15 cellular contexts compared by ENCODE assay signal in genomic region chr3:10503217-10503796, GRCh38. TPM values are rescaled to one million over a fixed set of nuclear protein-coding genes. Genes with fewer than 3 reads are reported as not detected.
DNase-seq lines count a peak whose midpoint lies in the region; ATAC-seq and TF ChIP-seq lines count a peak whose summit lies in the region.
"Had no signal": no experiment of that assay in that cellular context is flagged by ENCODE, and none has a peak within 500 bp of the region (broad histone marks: within the 10 kb centered on the region; RNA-seq: fewer than 3 reads in every experiment).

No MANE protein-coding gene starts in this region.

- H3K27me3 ChIP-seq in liver (ENCODE audit: control insufficient read depth in 4 of 4, insufficient read depth in 4 of 4, low read length in 3 of 4) (no peaks in the 10 kb centered on the region), GM23248 (replicated peaks; ENCODE audit: insufficient read depth) (peaks cover 19% of the 10 kb centered on the region)
- H3K27me3 ChIP-seq: BE2C had no signal

- ATAC-seq in natural killer cell (no peak), sciatic nerve (no peak)
- ATAC-seq: A549, HCT116 had no signal

- 43% methylated on average over 15 of the region's 15 CpGs for WGBS in liver
- WGBS in GM23248 (ENCODE audit: low coverage in 1 of 2, low lambda C conversion rate in 2 of 2, missing lambda C conversion rate in 2 of 2), 2 experiments: 51% methylated on average over 15 of the region's 15 CpGs

- H3K4me1 ChIP-seq in liver (ENCODE audit: control insufficient read depth in 4 of 4, insufficient read depth in 4 of 4, low read length in 3 of 4) (peaks cover 12 to 61% (median 45%) of the 10 kb centered on the region in 4 donors), GM23248 (ENCODE audit: insufficient read depth) (no peaks in the 10 kb centered on the region)
- H3K4me1 ChIP-seq: BE2C, Caco-2 had no signal

- in situ Hi-C loops in G401 (cut with HindIII; ENCODE audit: low sequenced_read_pairs): no loop called here
- in situ Hi-C loops in GM23248 (cut with MboI): no loop called here

- H3K9me2 ChIP-seq in GM23248 (ENCODE audit: insufficient read depth): no peaks in the 10 kb centered on the region

- H3K4me3 Mint-ChIP-seq in natural killer cell: no peak overlapping the region

- no peaks in the 10 kb centered on the region for H3K79me2 ChIP-seq in GM23248 (ENCODE audit: insufficient read depth)

- no peak for TF ChIP-seq RAD21 in liver (IDR thresholded peaks at IDR 0.05)

- DNase-seq in G401 (ENCODE audit: low spot score): peak; percentile 55
- peak; percentile 28 for DNase-seq in cerebellar cortex (ENCODE audit: low spot score)
- DNase-seq in posterior vena cava (ENCODE audit: low spot score): peak; percentile 74
- DNase-seq in natural killer cell: no peak
- DNase-seq in GM23248: no peak
- no peak for DNase-seq in sciatic nerve (ENCODE audit: low spot score)
- DNase-seq: BE2C; Caco-2; CD8-positive, alpha-beta memory T cell; DND-41; GF-D8; IMR-90 had no signal

- H4K20me1 ChIP-seq in GM23248 (ENCODE audit: insufficient read depth): no peaks in the 10 kb centered on the region

- H3K4me1 Mint-ChIP-seq in natural killer cell: no peaks in the 10 kb centered on the region

- no peak for TF ChIP-seq CTCF in liver (IDR thresholded peaks at IDR 0.05; ENCODE audit: low read depth, low read length, missing input control)
- no peak for TF ChIP-seq CTCF in natural killer cell (IDR thresholded peaks at IDR 0.05)

- peaks cover 6 to 17% of the 10 kb centered on the region in 2 donors for H3K27me3 Mint-ChIP-seq in natural killer cell (ENCODE audit: low read depth in 2 of 2)

- H3K36me3 ChIP-seq in liver (ENCODE audit: control insufficient read depth in 4 of 4, insufficient read depth in 3 of 4, low read depth in 1 of 4, low read length in 3 of 4) (no peaks in the 10 kb centered on the region), GM23248 (ENCODE audit: low read depth) (no peaks in the 10 kb centered on the region)
- H3K36me3 ChIP-seq: BE2C had no signal

- H3K27ac Mint-ChIP-seq in natural killer cell: no peak overlapping the region

- H3K4me2 ChIP-seq in GM23248 (ENCODE audit: unreplicated experiment): no peak overlapping the region
- H3K4me2 ChIP-seq: A549 had no signal

- no peaks in the 10 kb centered on the region for H3F3A ChIP-seq in GM23248 (ENCODE audit: insufficient read depth)

- H3K9me3 ChIP-seq in liver (ENCODE audit: control insufficient read depth in 4 of 4, low read length in 3 of 4) (no peaks in the 10 kb centered on the region), GM23248 (ENCODE audit: low read depth) (no peaks in the 10 kb centered on the region)
- H3K9me3 ChIP-seq: A549, BE2C, Caco-2 had no signal

- no peaks in the 10 kb centered on the region for H3K9me3 Mint-ChIP-seq in natural killer cell
- H3K9me3 Mint-ChIP-seq: CD8-positive, alpha-beta memory T cell had no signal

- no peak overlapping the region for H2AFZ ChIP-seq in GM23248

- H3K4me3 ChIP-seq in liver (ENCODE audit: low read depth in 1 of 3, low read length in 3 of 3): peak overlapping the region; percentile 22 to 75 (median 62)
- H3K4me3 ChIP-seq in GM23248: no peak overlapping the region
- H3K4me3 ChIP-seq: A549 had no signal

- H3K27ac ChIP-seq in liver (ENCODE audit: low read depth in 1 of 2, low read length in 2 of 2) (peak overlapping the region; percentile 80 to 82), GM23248 (no peak overlapping the region)
- H3K27ac ChIP-seq: A549 had no signal

- no peak overlapping the region for H3K9ac ChIP-seq in liver (ENCODE audit: low read depth in 1 of 2, low read length in 2 of 2)
- H3K9ac ChIP-seq in GM23248: no peak overlapping the region

- intact Hi-C loops in posterior vena cava (cut with DNase I): no loop called here
- intact Hi-C loops in natural killer cell (cut with micrococcal nuclease): no loop called here
- intact Hi-C loops in sciatic nerve (cut with DNase I): no loop called here

- H3K36me3 Mint-ChIP-seq in natural killer cell: no peaks in the 10 kb centered on the region
- H3K36me3 Mint-ChIP-seq: CD8-positive, alpha-beta memory T cell had no signal

TF ChIP-seq in liver, 16 proteins besides CTCF, POLR2A, EP300 and RAD21:
- no peak for TF ChIP-seq SP1 (IDR thresholded peaks at IDR 0.05)
- no peak for TF ChIP-seq HNF4A (conservative IDR thresholded peaks at IDR 0.05)
- no peak for TF ChIP-seq EGR1 (IDR thresholded peaks at IDR 0.05; ENCODE audit: low read depth in 2 of 2)
- no peak for TF ChIP-seq FOXA2 (IDR thresholded peaks at IDR 0.05)

RNA-seq across cellular contexts. Expression of gene ATP2B2, which starts 2.1 kb away (rescaled TPM):
- not detected in 2 replicates for total RNA-seq in G401 (2014; rRNA removed; shearing (Covaris generic))
- total RNA-seq in liver (10 to 100 TPM; 26.8 to 27.8 TPM), posterior vena cava (under 1 TPM; 0.29 to 0.42 TPM), natural killer cell (not detected), sciatic nerve (1.4 TPM)
- polyA plus RNA-seq in liver (10 to 100 TPM; 10.4 to 14.6 TPM), GM23248 (2016; fragmentation: Nextera tagmentation; extraction: Ambion mirVana) (not detected in 2 replicates)
- total RNA-seq in GM23248 (2014; rRNA removed; shearing (Covaris generic)): not detected in 2 replicates
- total RNA-seq: Caco-2; CD8-positive, alpha-beta memory T cell had no signal
- polyA plus RNA-seq: CD8-positive, alpha-beta memory T cell had no signal

Comparison
In these comparisons a context has a peak if more than half of its experiments do, and no peak if none do; other contexts are left out.
1. DNase-seq: peak in G401 (single experiment), cerebellar cortex (single experiment) and posterior vena cava (single experiment); none in natural killer cell (single experiment), GM23248 (single experiment) and sciatic nerve (single experiment).
2. RNA of gene ATP2B2, which starts 2.1 kb away (total RNA-seq): 26.8 to 27.8 TPM in liver; 1.4 TPM in sciatic nerve (single experiment), 0.29 to 0.42 TPM in posterior vena cava, not detected in natural killer cell, not detected in G401 and not detected in GM23248; every median in the first group is over 10 times any median in the second.